ENCODE assay signal across 1 cellular context in the genomic region with DNA sequence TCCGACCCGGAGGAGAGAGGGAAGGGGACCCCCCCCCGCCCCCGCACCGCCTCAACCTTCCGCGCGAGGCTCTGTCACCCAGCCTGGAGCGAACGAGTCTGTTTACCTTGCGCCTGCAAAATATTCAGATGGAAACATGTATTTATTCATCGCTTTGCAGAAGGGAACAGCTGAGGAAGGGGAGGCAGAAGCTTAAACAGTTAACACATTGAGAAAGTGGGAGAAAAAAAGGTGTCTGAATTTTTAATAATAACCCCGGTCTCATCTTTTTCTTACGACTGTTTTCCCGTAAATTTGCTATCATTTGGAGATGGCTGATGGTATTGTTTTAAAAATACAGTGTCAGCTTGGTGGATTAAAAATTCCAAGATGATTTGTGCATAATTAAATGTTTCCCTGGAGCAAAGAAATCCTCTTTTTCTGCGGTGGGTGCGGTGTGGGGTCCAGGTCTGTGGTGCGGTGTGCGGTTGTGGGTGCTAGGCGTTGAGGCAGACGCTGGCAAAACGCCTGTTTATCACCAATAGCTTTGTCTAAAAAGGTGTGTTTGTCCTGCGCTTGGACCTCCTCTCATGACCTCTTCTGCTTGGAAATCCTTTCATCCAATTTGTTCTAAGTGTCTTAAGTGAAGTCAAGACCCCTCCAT.
TF ChIP-seq lines count a peak whose summit lies in the region.

No MANE protein-coding gene starts in this region.

TF ChIP-seq in endothelial cell of umbilical vein, 7 proteins besides CTCF, POLR2A, EP300 and RAD21:
- peak; percentile 40 for TF ChIP-seq EZH2 (IDR thresholded peaks at IDR 0.05; ENCODE audit: borderline replicate concordance, low read depth, low read length, severe bottlenecking)
- TF ChIP-seq, protein P1, sequence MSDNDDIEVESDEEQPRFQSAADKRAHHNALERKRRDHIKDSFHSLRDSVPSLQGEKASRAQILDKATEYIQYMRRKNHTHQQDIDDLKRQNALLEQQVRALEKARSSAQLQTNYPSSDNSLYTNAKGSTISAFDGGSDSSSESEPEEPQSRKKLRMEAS (IDR thresholded peaks at IDR 0.05; ENCODE audit: insufficient read depth, insufficient read length): no peak
